In the genomic region with DNA sequence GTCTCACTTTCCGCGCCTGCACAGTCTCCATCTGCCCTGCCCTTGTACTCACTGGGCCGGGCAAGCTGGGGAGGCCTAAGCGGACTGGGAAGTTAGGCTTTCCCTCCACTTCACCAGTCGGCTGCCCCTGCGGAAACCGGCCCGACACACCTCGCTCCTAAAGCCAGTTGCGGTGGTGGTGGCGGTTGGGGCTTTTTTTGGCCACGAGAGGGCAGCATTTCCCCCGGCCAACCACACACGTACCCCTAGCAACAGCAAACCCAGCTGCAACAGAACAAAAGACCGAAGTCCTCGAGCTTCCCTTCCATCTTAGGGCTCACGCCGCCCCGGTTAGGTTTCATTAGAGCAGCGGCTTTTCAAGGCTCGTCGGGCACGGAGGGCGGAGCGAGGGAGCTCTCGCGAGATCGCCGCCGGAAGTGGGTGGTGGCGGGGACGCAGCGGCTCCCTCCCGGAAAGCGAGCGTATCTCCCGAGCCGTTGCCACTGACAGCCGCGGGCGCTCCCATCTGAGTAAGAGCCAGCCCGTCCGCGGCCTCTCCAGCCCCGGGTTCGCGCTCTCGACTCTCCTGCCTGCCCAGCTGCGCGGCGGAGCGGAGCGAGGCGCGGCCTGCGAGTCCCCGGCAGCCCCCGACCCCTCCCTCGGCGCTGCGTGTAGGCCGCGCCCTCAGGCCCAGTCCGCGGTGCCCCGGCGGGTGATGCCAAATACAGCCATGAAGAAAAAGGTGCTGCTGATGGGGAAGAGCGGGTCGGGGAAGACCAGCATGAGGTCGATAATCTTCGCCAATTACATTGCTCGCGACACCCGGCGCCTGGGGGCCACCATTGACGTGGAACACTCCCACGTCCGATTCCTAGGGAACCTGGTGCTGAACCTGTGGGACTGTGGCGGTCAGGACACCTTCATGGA, we compare ENCODE assay signal across 1 cellular context.
TF ChIP-seq lines count a peak whose summit lies in the region.

Gene RRAGA, plus strand, starts transcription at position 462 of the 906 bp plus-strand sequence. Its CDS starts 233 bp downstream, at position 695.

TF ChIP-seq in HepG2, 621 proteins besides CTCF, POLR2A, EP300 and RAD21 (continued from another document and continues in another):
- TF ChIP-seq FOXP1 (IDR thresholded peaks at IDR 0.05): no peak
- peak; percentile 22; the same call in 1 of the 2 replicates for TF ChIP-seq FOXP1 (CRISPR knock-in tag; IDR thresholded peaks at IDR 0.05)
- TF ChIP-seq, protein P1, sequence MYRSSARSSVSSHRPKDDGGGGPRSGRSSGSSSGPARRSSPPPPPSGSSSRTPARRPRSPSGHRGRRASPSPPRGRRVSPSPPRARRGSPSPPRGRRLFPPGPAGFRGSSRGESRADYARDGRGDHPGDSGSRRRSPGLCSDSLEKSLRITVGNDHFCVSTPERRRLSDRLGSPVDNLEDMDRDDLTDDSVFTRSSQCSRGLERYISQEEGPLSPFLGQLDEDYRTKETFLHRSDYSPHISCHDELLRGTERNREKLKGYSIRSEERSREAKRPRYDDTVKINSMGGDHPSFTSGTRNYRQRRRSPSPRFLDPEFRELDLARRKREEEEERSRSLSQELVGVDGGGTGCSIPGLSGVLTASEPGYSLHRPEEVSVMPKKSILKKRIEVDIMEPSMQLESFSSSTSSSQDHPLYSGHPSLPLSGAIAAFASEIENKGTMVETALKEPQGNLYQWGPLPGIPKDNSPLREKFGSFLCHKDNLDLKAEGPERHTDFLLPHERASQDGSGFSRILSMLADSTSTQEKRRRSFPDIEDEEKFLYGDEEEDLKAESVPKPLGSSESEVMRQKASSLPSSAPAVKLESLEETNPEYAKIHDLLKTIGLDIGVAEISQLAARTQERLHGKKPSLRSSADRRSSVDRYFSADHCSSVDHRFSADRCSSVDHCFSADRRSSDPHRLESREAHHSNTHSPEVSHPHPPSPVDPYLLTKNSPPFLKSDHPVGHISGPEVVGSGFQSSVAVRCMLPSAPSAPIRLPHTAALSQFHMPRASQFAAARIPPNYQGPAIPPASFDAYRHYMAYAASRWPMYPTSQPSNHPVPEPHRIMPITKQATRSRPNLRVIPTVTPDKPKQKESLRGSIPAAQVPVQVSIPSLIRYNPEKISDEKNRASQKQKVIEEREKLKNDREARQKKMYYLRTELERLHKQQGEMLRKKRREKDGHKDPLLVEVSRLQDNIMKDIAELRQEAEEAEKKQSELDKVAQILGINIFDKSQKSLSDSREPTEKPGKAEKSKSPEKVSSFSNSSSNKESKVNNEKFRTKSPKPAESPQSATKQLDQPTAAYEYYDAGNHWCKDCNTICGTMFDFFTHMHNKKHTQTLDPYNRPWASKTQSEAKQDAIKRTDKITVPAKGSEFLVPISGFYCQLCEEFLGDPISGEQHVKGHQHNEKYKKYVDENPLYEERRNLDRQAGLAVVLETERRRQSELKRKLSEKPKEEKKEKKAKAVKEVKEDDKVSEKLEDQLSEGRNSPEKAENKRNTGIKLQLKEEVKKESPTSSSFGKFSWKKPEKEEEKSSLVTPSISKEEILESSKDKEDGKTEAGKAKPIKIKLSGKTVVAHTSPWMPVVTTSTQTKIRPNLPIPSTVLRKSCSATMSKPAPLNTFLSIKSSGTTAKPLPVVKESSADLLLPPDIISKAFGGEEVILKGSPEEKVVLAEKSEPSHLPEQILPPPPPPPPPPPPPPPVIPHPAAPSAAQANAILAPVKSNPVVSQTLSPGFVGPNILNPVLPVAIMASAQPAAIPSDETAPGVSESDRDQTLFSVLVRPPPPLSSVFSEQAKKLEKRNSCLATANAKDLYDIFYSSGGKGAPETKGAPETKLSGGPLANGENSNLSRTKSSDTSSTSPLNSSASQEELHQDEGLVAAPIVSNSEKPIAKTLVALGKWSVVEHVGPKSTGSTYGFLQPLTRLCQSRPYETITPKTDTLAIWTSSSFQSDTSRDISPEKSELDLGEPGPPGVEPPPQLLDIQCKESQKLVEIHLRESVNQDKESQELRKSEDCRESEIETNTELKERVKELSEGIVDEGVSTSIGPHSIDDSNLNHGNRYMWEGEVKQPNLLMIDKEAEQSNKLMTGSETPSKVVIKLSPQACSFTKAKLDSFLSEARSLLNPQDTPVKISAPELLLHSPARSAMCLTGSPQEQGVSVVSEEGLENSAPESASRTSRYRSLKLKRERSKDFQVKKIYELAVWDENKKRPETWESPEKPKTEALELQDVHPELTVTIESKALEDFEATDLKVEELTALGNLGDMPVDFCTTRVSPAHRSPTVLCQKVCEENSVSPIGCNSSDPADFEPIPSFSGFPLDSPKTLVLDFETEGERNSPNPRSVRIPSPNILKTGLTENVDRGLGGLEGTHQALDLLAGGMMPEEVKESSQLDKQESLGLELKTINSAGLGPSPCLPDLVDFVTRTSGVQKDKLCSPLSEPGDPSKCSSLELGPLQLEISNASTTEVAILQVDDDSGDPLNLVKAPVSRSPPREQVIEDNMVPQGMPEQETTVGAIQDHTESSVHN (CRISPR knock-in tag; IDR thresholded peaks at IDR 0.05): no peak
- peak; percentile 70 for TF ChIP-seq ELF3 (CRISPR knock-in tag; IDR thresholded peaks at IDR 0.05)
- no peak for TF ChIP-seq EZH2 (conservative IDR thresholded peaks at IDR 0.05; ENCODE audit: low read depth, low read length)
- TF ChIP-seq CENPX (CRISPR knock-in tag; IDR thresholded peaks at IDR 0.05): no peak
- TF ChIP-seq ZNF431 (CRISPR knock-in tag; IDR thresholded peaks at IDR 0.05; ENCODE audit: borderline replicate concordance, low read depth): peak; percentile 78; the same call in 1 of the 2 replicates
- peak; percentile 44; the same call in 1 of the 2 replicates for TF ChIP-seq ARNTL (CRISPR knock-in tag; IDR thresholded peaks at IDR 0.05)
- TF ChIP-seq, protein P2, sequence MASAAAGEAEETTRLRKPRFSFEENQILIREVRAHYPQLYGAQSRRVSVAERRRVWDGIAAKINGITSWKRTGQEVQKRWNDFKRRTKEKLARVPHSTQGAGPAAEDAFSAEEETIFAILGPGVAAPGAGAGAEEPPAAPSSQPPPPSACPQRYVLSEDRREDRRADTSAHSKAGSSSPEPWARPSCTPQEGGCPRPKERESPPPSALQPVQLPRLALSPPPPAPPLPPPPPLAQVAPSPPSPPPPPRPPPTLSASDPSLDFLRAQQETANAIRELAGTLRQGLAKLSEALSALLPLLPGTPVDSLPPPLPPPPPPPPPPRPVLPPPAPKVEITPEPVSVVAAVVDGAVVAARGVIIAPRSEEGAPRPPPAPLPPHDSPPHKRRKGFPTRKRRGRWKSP (CRISPR knock-in tag; IDR thresholded peaks at IDR 0.05): peak; percentile 67; the same call in 1 of the 2 replicates
- TF ChIP-seq MBNL3 (CRISPR knock-in tag; conservative IDR thresholded peaks at IDR 0.05): no peak
- TF ChIP-seq ZNF883 (CRISPR knock-in tag; IDR thresholded peaks at IDR 0.05; ENCODE audit: not compliant biosample characterization): peak; percentile 83
- peak; percentile 24; the same call in 1 of the 2 replicates for TF ChIP-seq ZSCAN30 (CRISPR knock-in tag; IDR thresholded peaks at IDR 0.05)
- 0 out of 2 replicates have a peak, but pooled peaks have one; percentile 29 for TF ChIP-seq DDIT3 (CRISPR knock-in tag; IDR thresholded peaks at IDR 0.05)
- TF ChIP-seq ATF6 (CRISPR knock-in tag; conservative IDR thresholded peaks at IDR 0.05): no peak
- peak; percentile 92 for TF ChIP-seq ELK4 (CRISPR knock-in tag; IDR thresholded peaks at IDR 0.05; ENCODE audit: borderline replicate concordance)
- TF ChIP-seq ARHGAP35 (CRISPR knock-in tag; IDR thresholded peaks at IDR 0.05; ENCODE audit: borderline replicate concordance): no peak; the same call in 1 of the 2 replicates
- TF ChIP-seq HIC2 (CRISPR knock-in tag; IDR thresholded peaks at IDR 0.05; ENCODE audit: low read depth): peak; percentile 62; the same call in 1 of the 2 replicates
- TF ChIP-seq ZBTB8A (CRISPR knock-in tag; IDR thresholded peaks at IDR 0.05; ENCODE audit: borderline replicate concordance, low read depth): no peak
- TF ChIP-seq POLR2AphosphoS5 (IDR thresholded peaks at IDR 0.05; ENCODE audit: low read depth, low read length): peak; percentile 65
- no peak for TF ChIP-seq ZNF775 (CRISPR knock-in tag; IDR thresholded peaks at IDR 0.05; ENCODE audit: borderline replicate concordance)
- TF ChIP-seq, protein P3, sequence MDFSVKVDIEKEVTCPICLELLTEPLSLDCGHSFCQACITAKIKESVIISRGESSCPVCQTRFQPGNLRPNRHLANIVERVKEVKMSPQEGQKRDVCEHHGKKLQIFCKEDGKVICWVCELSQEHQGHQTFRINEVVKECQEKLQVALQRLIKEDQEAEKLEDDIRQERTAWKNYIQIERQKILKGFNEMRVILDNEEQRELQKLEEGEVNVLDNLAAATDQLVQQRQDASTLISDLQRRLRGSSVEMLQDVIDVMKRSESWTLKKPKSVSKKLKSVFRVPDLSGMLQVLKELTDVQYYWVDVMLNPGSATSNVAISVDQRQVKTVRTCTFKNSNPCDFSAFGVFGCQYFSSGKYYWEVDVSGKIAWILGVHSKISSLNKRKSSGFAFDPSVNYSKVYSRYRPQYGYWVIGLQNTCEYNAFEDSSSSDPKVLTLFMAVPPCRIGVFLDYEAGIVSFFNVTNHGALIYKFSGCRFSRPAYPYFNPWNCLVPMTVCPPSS (IDR thresholded peaks at IDR 0.05): no peak
- 0 out of 2 replicates have a peak, but pooled peaks have one; percentile 51 for TF ChIP-seq THYN1 (CRISPR knock-in tag; IDR thresholded peaks at IDR 0.05; ENCODE audit: borderline replicate concordance, low read depth)
- TF ChIP-seq KLF11 (CRISPR knock-in tag; IDR thresholded peaks at IDR 0.05): peak; percentile 87; the same call in 1 of the 2 replicates
- peak; percentile 46; the same call in 1 of the 2 replicates for TF ChIP-seq KLF15 (CRISPR knock-in tag; IDR thresholded peaks at IDR 0.05; ENCODE audit: borderline replicate concordance)
- peak; percentile 71 for TF ChIP-seq HDAC2 (CRISPR knock-in tag; IDR thresholded peaks at IDR 0.05)
- TF ChIP-seq XBP1 (CRISPR knock-in tag; IDR thresholded peaks at IDR 0.05): 0 out of 2 replicates have a peak, but pooled peaks have one; percentile 25
- TF ChIP-seq, protein P4, sequence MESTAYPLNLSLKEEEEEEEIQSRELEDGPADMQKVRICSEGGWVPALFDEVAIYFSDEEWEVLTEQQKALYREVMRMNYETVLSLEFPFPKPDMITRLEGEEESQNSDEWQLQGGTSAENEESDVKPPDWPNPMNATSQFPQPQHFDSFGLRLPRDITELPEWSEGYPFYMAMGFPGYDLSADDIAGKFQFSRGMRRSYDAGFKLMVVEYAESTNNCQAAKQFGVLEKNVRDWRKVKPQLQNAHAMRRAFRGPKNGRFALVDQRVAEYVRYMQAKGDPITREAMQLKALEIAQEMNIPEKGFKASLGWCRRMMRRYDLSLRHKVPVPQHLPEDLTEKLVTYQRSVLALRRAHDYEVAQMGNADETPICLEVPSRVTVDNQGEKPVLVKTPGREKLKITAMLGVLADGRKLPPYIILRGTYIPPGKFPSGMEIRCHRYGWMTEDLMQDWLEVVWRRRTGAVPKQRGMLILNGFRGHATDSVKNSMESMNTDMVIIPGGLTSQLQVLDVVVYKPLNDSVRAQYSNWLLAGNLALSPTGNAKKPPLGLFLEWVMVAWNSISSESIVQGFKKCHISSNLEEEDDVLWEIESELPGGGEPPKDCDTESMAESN (CRISPR knock-in tag; conservative IDR thresholded peaks at IDR 0.05): peak; percentile 79; the same call in 1 of the 2 replicates
- TF ChIP-seq ZNF792 (CRISPR knock-in tag; IDR thresholded peaks at IDR 0.05): peak; percentile 78
- TF ChIP-seq TAF15 (IDR thresholded peaks at IDR 0.05; ENCODE audit: low read depth, low read length, poor library complexity, severe bottlenecking): peak; percentile 50
- 0 out of 2 replicates have a peak, but pooled peaks have one; percentile 34 for TF ChIP-seq RNF219 (CRISPR knock-in tag; IDR thresholded peaks at IDR 0.05)
